12 cellular contexts compared by ENCODE assay signal in genomic region chr11:73996161-73996747, GRCh38. TPM values are rescaled to one million over a fixed set of nuclear protein-coding genes. Genes with fewer than 3 reads are reported as not detected.
DNase-seq lines count a peak whose midpoint lies in the region; ATAC-seq, FAIRE-seq and TF ChIP-seq lines count a peak whose summit lies in the region.
"Had no signal": no experiment of that assay in that cellular context is flagged by ENCODE, and none has a peak within 500 bp of the region (broad histone marks: within the 10 kb centered on the region; RNA-seq: fewer than 3 reads in every experiment).

No MANE protein-coding gene starts in this region.

- peaks cover 3% of the 10 kb centered on the region for H3K36me3 Mint-ChIP-seq in stimulated activated naive CD8-positive, alpha-beta T cell treated with anti-CD3 and anti-CD28 coated beads, Interleukin-15, Interleukin-2, amounts not matched to agents 100 ng/mL and 50 ng/mL, for 24 hours (ENCODE audit: low read depth)
- H3K36me3 Mint-ChIP-seq in T-helper 17 cell (ENCODE audit: low read depth): no peaks in the 10 kb centered on the region

- no peak overlapping the region for H3K9ac ChIP-seq in kidney (ENCODE audit: low read length in 2 of 2)

- TF ChIP-seq CTCF in kidney (IDR thresholded peaks at IDR 0.05; ENCODE audit: borderline replicate concordance, extremely low read depth, insufficient read depth): no peak

- H3K9me3 Mint-ChIP-seq in stimulated activated naive CD8-positive, alpha-beta T cell treated with anti-CD3 and anti-CD28 coated beads, Interleukin-15, Interleukin-2, amounts not matched to agents 100 ng/mL and 50 ng/mL, for 24 hours: no peaks in the 10 kb centered on the region

- H3K4me1 ChIP-seq in kidney (ENCODE audit: control insufficient read depth in 1 of 2, insufficient read depth in 1 of 2, low read depth in 1 of 2, low read length in 2 of 2): no peaks in the 10 kb centered on the region

- FAIRE-seq in kidney (lab: Jason Lieb, UNC): no peak
- FAIRE-seq: small intestine had no signal

- H3K27ac ChIP-seq in kidney (ENCODE audit: low read depth in 2 of 2, low read length in 2 of 2): no peak overlapping the region

- peaks cover 94% of the 10 kb centered on the region for H3K4me1 Mint-ChIP-seq in stimulated activated naive CD8-positive, alpha-beta T cell treated with anti-CD3 and anti-CD28 coated beads, Interleukin-15, Interleukin-2, amounts not matched to agents 100 ng/mL and 50 ng/mL, for 24 hours (ENCODE audit: low read depth)
- H3K4me1 Mint-ChIP-seq in T-helper 17 cell: peaks cover 47% of the 10 kb centered on the region

- H3K9me3 ChIP-seq in T-helper 17 cell (ENCODE audit: control insufficient read depth, low read length, poor library complexity, severe bottlenecking) (no peaks in the 10 kb centered on the region), kidney (ENCODE audit: control insufficient read depth in 1 of 2, low read length in 2 of 2) (no peaks in the 10 kb centered on the region)

- H3K36me3 ChIP-seq in kidney (ENCODE audit: control insufficient read depth in 1 of 2, insufficient read depth in 2 of 2, low read length in 2 of 2): no peaks in the 10 kb centered on the region

- no peak overlapping the region for H3K4me3 ChIP-seq in kidney (ENCODE audit: low read length in 2 of 2)

- DNase-seq in stimulated activated naive CD8-positive, alpha-beta T cell treated with anti-CD3 and anti-CD28 coated beads, Interleukin-15, Interleukin-2, amounts not matched to agents 100 U/mL and 50 U/mL, for 24 hours: no peak
- DNase-seq in T-helper 17 cell (no peak), kidney (peak; percentile 2), MV-4-11 (lab: John Stamatoyannopoulos, UW) (no peak), SHP77 (lab: John Stamatoyannopoulos, UW) (no peak)
- DNase-seq: HCEC 1CT, NCI-H1930 had no signal

- ATAC-seq in stimulated activated naive CD8-positive, alpha-beta T cell treated with anti-CD3 and anti-CD28 coated beads, Interleukin-15, Interleukin-2, amounts not matched to agents 100 U/mL and 50 U/mL, for 24 hours: no peak
- ATAC-seq in T-helper 17 cell (peak; percentile 6), GM21825 (IDR thresholded peaks at IDR 0.05; ENCODE audit: unreplicated experiment) (no peak), HG03432 (IDR thresholded peaks at IDR 0.05; ENCODE audit: unreplicated experiment) (no peak)

- no peaks in the 10 kb centered on the region for H3K27me3 Mint-ChIP-seq in stimulated activated naive CD8-positive, alpha-beta T cell treated with anti-CD3 and anti-CD28 coated beads, Interleukin-15, Interleukin-2, amounts not matched to agents 100 ng/mL and 50 ng/mL, for 24 hours
- no peaks in the 10 kb centered on the region for H3K27me3 Mint-ChIP-seq in T-helper 17 cell

- intact Hi-C loops in kidney (cut with DNase I): no loop called here

- peak overlapping the region; percentile 59 for H3K4me3 Mint-ChIP-seq in stimulated activated naive CD8-positive, alpha-beta T cell treated with anti-CD3 and anti-CD28 coated beads, Interleukin-15, Interleukin-2, amounts not matched to agents 100 ng/mL and 50 ng/mL, for 24 hours
- peak overlapping the region; percentile 86 for H3K4me3 Mint-ChIP-seq in T-helper 17 cell

- H3K27ac Mint-ChIP-seq in stimulated activated naive CD8-positive, alpha-beta T cell treated with anti-CD3 and anti-CD28 coated beads, Interleukin-15, Interleukin-2, amounts not matched to agents 100 ng/mL and 50 ng/mL, for 24 hours: peak overlapping the region; percentile 91
- H3K27ac Mint-ChIP-seq in T-helper 17 cell: peak overlapping the region; percentile 98

RNA-seq across cellular contexts. Expression of gene UCP3, which starts 12.6 kb away (rescaled TPM):
- total RNA-seq in T-helper 17 cell: 1 to 10 TPM; 5.5 to 6.0 TPM
- 4.0 TPM for total RNA-seq in kidney
- polyA plus RNA-seq in kidney (ENCODE audit: insufficient read depth, low read depth, low replicate concordance): 0.28 TPM

RNA-seq across cellular contexts. Expression of gene UCP2, which starts 13.6 kb away (rescaled TPM):
- total RNA-seq in T-helper 17 cell (100 to 1,000 TPM; 701 to 919 TPM), kidney (104 TPM)
- 36.4 TPM for polyA plus RNA-seq in kidney (ENCODE audit: insufficient read depth, low read depth, low replicate concordance)
- polyA plus RNA-seq: neural cell had no signal

RNA-seq across cellular contexts. Expression of gene DNAJB13, which starts 45.4 kb away (rescaled TPM):
- total RNA-seq in T-helper 17 cell (under 1 TPM in 1 of 2 donors, not detected in 1; 0.40 TPM), kidney (4.3 TPM)
- 1.5 TPM for polyA plus RNA-seq in kidney (ENCODE audit: insufficient read depth, low read depth, low replicate concordance)
- polyA plus RNA-seq: neural cell had no signal
